8 cellular contexts compared by ENCODE assay signal in the genomic region with DNA sequence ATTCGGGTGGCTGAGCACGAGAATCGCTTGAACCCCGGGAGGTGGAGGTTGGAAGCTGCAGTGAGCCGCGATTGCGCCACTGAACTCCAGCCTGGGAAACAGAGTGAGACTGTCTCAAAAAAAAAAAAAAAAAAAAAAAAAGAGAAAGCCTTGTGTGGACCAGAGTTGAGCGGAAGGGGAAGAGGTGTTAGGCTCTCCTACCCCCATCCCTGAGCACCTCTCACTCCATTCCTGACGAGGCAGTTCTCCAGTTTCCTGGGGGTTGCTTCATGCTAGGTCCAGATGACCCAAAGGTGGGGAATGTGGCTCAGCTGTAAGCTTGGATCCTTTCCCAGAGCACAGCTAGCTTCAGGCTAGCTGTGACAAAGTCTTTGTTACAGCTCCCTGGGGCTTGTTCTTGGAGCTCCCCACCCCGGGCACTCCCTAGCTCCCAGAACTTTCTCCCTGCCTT. TPM values are rescaled to one million over a fixed set of nuclear protein-coding genes. Genes with fewer than 3 reads are reported as not detected.
DNase-seq lines count a peak whose midpoint lies in the region; ATAC-seq and TF ChIP-seq lines count a peak whose summit lies in the region.

No MANE protein-coding gene starts in this region.

- peaks cover 4% of the 10 kb centered on the region for H3K27me3 ChIP-seq in osteoblast (ENCODE audit: insufficient read depth, low read length)
- H3K27me3 ChIP-seq in CD8-positive, alpha-beta T cell (ENCODE audit: insufficient read depth, low read length): no peaks in the 10 kb centered on the region

- peaks cover 15% of the 10 kb centered on the region for H3K27me3 Mint-ChIP-seq in CD8-positive, alpha-beta T cell (ENCODE audit: low read depth)

- TF ChIP-seq CTCF in fibroblast of mammary gland (conservative IDR thresholded peaks at IDR 0.05; ENCODE audit: control insufficient read depth, insufficient read depth, low read depth, low read length) (no peak), osteoblast (IDR thresholded peaks at IDR 0.05; ENCODE audit: extremely low read depth, low read depth, low read length) (no peak)
- TF ChIP-seq CTCF in CD8-positive, alpha-beta T cell (IDR thresholded peaks at IDR 0.05): no peak

- no peaks in the 10 kb centered on the region for H3K36me3 Mint-ChIP-seq in CD8-positive, alpha-beta T cell

- H3K4me1 ChIP-seq in osteoblast (ENCODE audit: insufficient read depth, low read length): peaks cover 21% of the 10 kb centered on the region
- peaks cover 14% of the 10 kb centered on the region for H3K4me1 ChIP-seq in CD8-positive, alpha-beta T cell (ENCODE audit: insufficient read depth, low read length)

- ATAC-seq in GM21717 (IDR thresholded peaks at IDR 0.05; ENCODE audit: unreplicated experiment): no peak
- no peak for ATAC-seq in CD8-positive, alpha-beta T cell

- no peak overlapping the region for H2AFZ ChIP-seq in osteoblast (ENCODE audit: low read length)

- H3K36me3 ChIP-seq in osteoblast (ENCODE audit: insufficient read depth, low read length): no peaks in the 10 kb centered on the region
- no peaks in the 10 kb centered on the region for H3K36me3 ChIP-seq in CD8-positive, alpha-beta T cell (ENCODE audit: insufficient read depth, low read length)

- CTCF ChIA-PET in CD8-positive, alpha-beta T cell (lab: Charles Lee): no interaction called here

- no peak overlapping the region for H3K27ac ChIP-seq in osteoblast (ENCODE audit: low read depth, low read length)
- H3K27ac ChIP-seq in CD8-positive, alpha-beta T cell (ENCODE audit: low read depth, low read length): no peak overlapping the region

- H3K4me3 ChIP-seq in fibroblast of mammary gland (ENCODE audit: control insufficient read depth, low read depth, low read length) (no peak overlapping the region), osteoblast (ENCODE audit: insufficient read depth, low read length) (no peak overlapping the region)
- no peak overlapping the region for H3K4me3 ChIP-seq in CD8-positive, alpha-beta T cell (ENCODE audit: low read depth, low read length)

- peak overlapping the region; percentile 7 for H3K4me2 ChIP-seq in osteoblast (ENCODE audit: insufficient read depth, low read length)

- DNase-seq in EL: peak; percentile 98
- DNase-seq in NCI-H446 treated with DMSO at 0.1 percent for 48 hours (lab: John Stamatoyannopoulos, UW): peak; percentile 45
- DNase-seq in fibroblast of mammary gland (ENCODE audit: low read depth): peak; percentile 94
- DNase-seq in osteoblast (ENCODE audit: insufficient read length, low spot score, missing footprints): peak; percentile 96
- no peak for DNase-seq in effector CD4-positive, alpha-beta T cell
- no peak for DNase-seq in CD8-positive, alpha-beta T cell
- no peak for DNase-seq in NCI-H82 (lab: John Stamatoyannopoulos, UW)

- peaks cover 2% of the 10 kb centered on the region for H3K9me3 Mint-ChIP-seq in CD8-positive, alpha-beta T cell

- intact Hi-C loops in CD8-positive, alpha-beta T cell (cut with DNase I, micrococcal nuclease): no loop called here

- POLR2A ChIA-PET in CD8-positive, alpha-beta T cell (lab: Charles Lee): interaction anchor here (0.6 kb wide), 1 partner anchor 363 kb away, joined by 3 read pairs; no protein-coding TSS in a partner anchor

- no peaks in the 10 kb centered on the region for H3K9me3 ChIP-seq in osteoblast (ENCODE audit: low read depth, low read length)
- H3K9me3 ChIP-seq in CD8-positive, alpha-beta T cell (ENCODE audit: low read length): no peaks in the 10 kb centered on the region

- no peak overlapping the region for H3K27ac Mint-ChIP-seq in CD8-positive, alpha-beta T cell

- H3K4me1 Mint-ChIP-seq in CD8-positive, alpha-beta T cell (ENCODE audit: low read depth): peaks cover 16% of the 10 kb centered on the region

- no peaks in the 10 kb centered on the region for H4K20me1 ChIP-seq in osteoblast (ENCODE audit: insufficient read depth, low read length)

- H3K79me2 ChIP-seq in osteoblast (ENCODE audit: insufficient read depth, low read length): no peaks in the 10 kb centered on the region

- no peak overlapping the region for H3K4me3 Mint-ChIP-seq in CD8-positive, alpha-beta T cell

RNA-seq across cellular contexts. Expression of gene DNAL4, which starts 8.8 kb away (rescaled TPM):
- 15.9 and 17.0 TPM in 2 replicates for total RNA-seq in osteoblast
- total RNA-seq in CD8-positive, alpha-beta T cell: 1 to 10 TPM; 2.5 to 3.6 TPM

RNA-seq across cellular contexts. Expression of gene NPTXR, which starts 41.1 kb away (rescaled TPM):
- total RNA-seq in osteoblast: 0.72 and 1.5 TPM in 2 replicates
- total RNA-seq in CD8-positive, alpha-beta T cell: 1 to 10 TPM; 3.1 to 3.7 TPM

RNA-seq across cellular contexts. Expression of gene SUN2, which starts 46.9 kb away (rescaled TPM):
- total RNA-seq in osteoblast: 95.2 and 105 TPM in 2 replicates
- total RNA-seq in CD8-positive, alpha-beta T cell: 100 to 1,000 TPM; 431 to 454 TPM

Comparison
In these comparisons a context has a peak if more than half of its experiments do, and no peak if none do; other contexts are left out.
1. DNase-seq: peak in EL (single experiment), NCI-H446 treated with DMSO at 0.1 percent for 48 hours (single experiment), fibroblast of mammary gland (single experiment) and osteoblast (single experiment); none in effector CD4-positive, alpha-beta T cell (single experiment), CD8-positive, alpha-beta T cell (0 of 7) and NCI-H82 (single experiment).